13 cellular contexts compared by ENCODE assay signal in genomic region chr21:44405948-44406872, GRCh38. TPM values are rescaled to one million over a fixed set of nuclear protein-coding genes. Genes with fewer than 3 reads are reported as not detected.
DNase-seq lines count a peak whose midpoint lies in the region; ATAC-seq and FAIRE-seq lines count a peak whose summit lies in the region.
"Had no signal": no experiment of that assay in that cellular context is flagged by ENCODE, and none has a peak within 500 bp of the region (broad histone marks: within the 10 kb centered on the region; RNA-seq: fewer than 3 reads in every experiment).

No MANE protein-coding gene starts in this region.

- peak; percentile 91 for DNase-seq in A172 (ENCODE audit: low spot score)
- peak; percentile 14 for DNase-seq in EH (ENCODE audit: low read depth)
- DNase-seq in RCC 7860 (ENCODE audit: low spot score), result peak; percentile 87
- DNase-seq in kidney glomerular epithelial cell (lab: John Stamatoyannopoulos, UW), result peak; percentile 34
- no peak for DNase-seq in retina
- DNase-seq in cortex of kidney (lab: John Stamatoyannopoulos, UW), result no peak
- DNase-seq: activated naive CD4-positive, alpha-beta T cell treated with anti-CD3 and anti-CD28 coated beads for 36 hours; DMS79; effector CD8-positive, alpha-beta T cell; NCI-H1436; WERI-Rb-1 had no signal

- ATAC-seq in HG02571 (IDR thresholded peaks at IDR 0.05; ENCODE audit: unreplicated experiment) (no peak), GM21786 (IDR thresholded peaks at IDR 0.05; ENCODE audit: unreplicated experiment) (no peak)

- FAIRE-seq in RCC 7860 (lab: Jason Lieb, UNC), result peak; percentile 93

RNA-seq across cellular contexts. Expression of gene LRRC3, which starts 49.1 kb away (rescaled TPM):
- 0.50 and 1.5 TPM in 2 replicates for total RNA-seq in A172 (2014; rRNA removed; shearing (Covaris generic))

RNA-seq across cellular contexts. Expression of gene TRPM2, which starts 52.8 kb away (rescaled TPM):
- 0.98 and 1.9 TPM in 2 replicates for total RNA-seq in A172 (2014; rRNA removed; shearing (Covaris generic))

Comparison
In these comparisons a context has a peak if more than half of its experiments do, and no peak if none do; other contexts are left out.
1. DNase-seq: peak in A172 (single experiment), EH (single experiment), RCC 7860 (single experiment) and kidney glomerular epithelial cell (single experiment); none in retina (single experiment) and cortex of kidney (single experiment).